In the genomic region with DNA sequence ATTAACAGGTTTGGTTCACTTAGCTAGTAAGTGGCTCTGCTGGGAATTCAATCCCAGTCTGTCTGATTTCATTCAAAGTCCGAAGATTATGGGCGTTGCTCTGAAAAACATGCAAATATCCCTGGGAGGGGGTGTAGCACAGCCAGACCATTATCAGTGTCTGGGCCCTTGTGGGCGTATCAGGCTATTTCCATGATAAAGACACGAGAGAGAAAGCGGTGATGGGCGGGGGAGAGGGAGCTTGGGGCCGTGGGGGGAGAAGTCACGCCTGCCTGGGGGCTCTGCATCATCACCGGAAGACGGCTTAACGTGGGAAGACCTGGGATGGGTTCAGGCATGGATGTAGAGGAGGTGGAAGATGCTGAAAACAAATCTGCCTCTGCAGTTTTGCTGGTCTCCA, we compare ENCODE assay signal across 11 cellular contexts. TPM values are rescaled to one million over a fixed set of nuclear protein-coding genes. Genes with fewer than 3 reads are reported as not detected.
A peak's percentile ranks its signal among the peaks of the same experiment; 100 is the strongest.
DNase-seq lines count a peak whose midpoint lies in the region; ATAC-seq and TF ChIP-seq lines count a peak whose summit lies in the region.
"Had no signal": no experiment of that assay in that cellular context is flagged by ENCODE, and none has a peak within 500 bp of the region (broad histone marks: within the 10 kb centered on the region; RNA-seq: fewer than 3 reads in every experiment).

No MANE protein-coding gene starts in this region.

- H3K36me3 Mint-ChIP-seq in activated T-cell treated with anti-CD3 and anti-CD28 coated beads, Interleukin-2, amount 50 U/mL, for 72 hours (ENCODE audit: insufficient read depth in 2 of 2) = peaks cover 0 to 1% of the 10 kb centered on the region in 2 donors
- H3K36me3 Mint-ChIP-seq in activated T-helper 17 cell treated with anti-CD3 and anti-CD28 coated beads, Interleukin-2, amount 50 U/mL, for 72 hours (ENCODE audit: low read depth) = peaks cover 78% of the 10 kb centered on the region
- H3K36me3 Mint-ChIP-seq: mesothelial cell of epicardium had no signal

- H3K27me3 ChIP-seq in stomach (no peaks in the 10 kb centered on the region), tibial artery (no peaks in the 10 kb centered on the region)

- H3K9me3 ChIP-seq in stomach (no peaks in the 10 kb centered on the region), tibial artery (no peaks in the 10 kb centered on the region)
- H3K9me3 ChIP-seq: thoracic aorta had no signal

- TF ChIP-seq CTCF in stomach (IDR thresholded peaks at IDR 0.05) (no peak), tibial artery (IDR thresholded peaks at IDR 0.05) (no peak)

- H3K27ac Mint-ChIP-seq in activated T-cell treated with anti-CD3 and anti-CD28 coated beads, Interleukin-2, amount 50 U/mL, for 72 hours = peak overlapping the region; percentile 75
- H3K27ac Mint-ChIP-seq in activated T-helper 17 cell treated with anti-CD3 and anti-CD28 coated beads, Interleukin-2, amount 50 U/mL, for 72 hours = peak overlapping the region; percentile 76

- H3K4me1 ChIP-seq in stomach (peaks cover 78 to 99% (median 90%) of the 10 kb centered on the region in 4 donors), tibial artery (peaks cover 0 to 70% (median 49%) of the 10 kb centered on the region in 4 donors)

- no peaks in the 10 kb centered on the region for H3K9me3 Mint-ChIP-seq in activated T-cell treated with anti-CD3 and anti-CD28 coated beads, Interleukin-2, amount 50 U/mL, for 72 hours
- no peaks in the 10 kb centered on the region for H3K9me3 Mint-ChIP-seq in activated T-helper 17 cell treated with anti-CD3 and anti-CD28 coated beads, Interleukin-2, amount 50 U/mL, for 72 hours
- H3K9me3 Mint-ChIP-seq: mesothelial cell of epicardium had no signal

- no peak for ATAC-seq in activated T-cell treated with anti-CD3 and anti-CD28 coated beads, Interleukin-2, amount 50 U/mL, for 72 hours (replicated peaks in 1 of 2)
- no peak for ATAC-seq in activated T-helper 17 cell treated with anti-CD3 and anti-CD28 coated beads, Interleukin-2, amount 50 U/mL, for 72 hours (replicated peaks)
- no peak for ATAC-seq in HG02970 (IDR thresholded peaks at IDR 0.05; ENCODE audit: low FRiP score, unreplicated experiment)

- intact Hi-C loops in stomach (cut with DNase I; ENCODE audit: low total_unique reads) = no loop called here
- intact Hi-C loops in tibial artery (cut with DNase I; ENCODE audit: low total_unique reads) = no loop called here

- H3K4me3 ChIP-seq in stomach (no peak overlapping the region), tibial artery (no peak overlapping the region)
- H3K4me3 ChIP-seq: thoracic aorta had no signal

- peaks cover 50% of the 10 kb centered on the region for H3K4me1 Mint-ChIP-seq in activated T-cell treated with anti-CD3 and anti-CD28 coated beads, Interleukin-2, amount 50 U/mL, for 72 hours (ENCODE audit: low read depth)
- peaks cover 36% of the 10 kb centered on the region for H3K4me1 Mint-ChIP-seq in activated T-helper 17 cell treated with anti-CD3 and anti-CD28 coated beads, Interleukin-2, amount 50 U/mL, for 72 hours

- peaks cover 0 to 31% (median 26%) of the 10 kb centered on the region in 4 donors for H3K36me3 ChIP-seq in stomach
- peaks cover 0 to 35% (median 15%) of the 10 kb centered on the region in 3 donors for H3K36me3 ChIP-seq in tibial artery
- H3K36me3 ChIP-seq: thoracic aorta had no signal

- H3K27ac ChIP-seq in stomach (peak overlapping the region in 4 of 5 donors; percentile 82 to 97 (median 86)), tibial artery (no peak overlapping the region)
- H3K27ac ChIP-seq: thoracic aorta had no signal

- no peak for TF ChIP-seq POLR2A in stomach (IDR thresholded peaks at IDR 0.05)

- 28 to 54% (median 39%) methylated on average over 11 of the region's 11 CpGs for WGBS in stomach, 5 donors

- H3K27me3 Mint-ChIP-seq in activated T-cell treated with anti-CD3 and anti-CD28 coated beads, Interleukin-2, amount 50 U/mL, for 72 hours (ENCODE audit: low read depth) = no peaks in the 10 kb centered on the region
- no peaks in the 10 kb centered on the region for H3K27me3 Mint-ChIP-seq in activated T-helper 17 cell treated with anti-CD3 and anti-CD28 coated beads, Interleukin-2, amount 50 U/mL, for 72 hours

- peak overlapping the region; percentile 20 to 62 for H3K4me3 Mint-ChIP-seq in activated T-cell treated with anti-CD3 and anti-CD28 coated beads, Interleukin-2, amount 50 U/mL, for 72 hours
- H3K4me3 Mint-ChIP-seq in activated T-helper 17 cell treated with anti-CD3 and anti-CD28 coated beads, Interleukin-2, amount 50 U/mL, for 72 hours = peak overlapping the region; percentile 42
- H3K4me3 Mint-ChIP-seq: mesothelial cell of epicardium had no signal

- no peak for DNase-seq in activated T-cell treated with anti-CD3 and anti-CD28 coated beads, Interleukin-2, amount 50 U/mL, for 72 hours
- DNase-seq in activated T-cell treated with anti-CD3 and anti-CD28 coated beads, Interleukin-2, amount 50 U/mL, for 48 hours = no peak
- DNase-seq in iPS-NIHi11 (ENCODE audit: low spot score) (peak; percentile 58), stomach (no peak), tibial artery (no peak)
- DNase-seq in stimulated activated naive CD4-positive, alpha-beta T cell (lab: John Stamatoyannopoulos, UW) = no peak
- DNase-seq: NCI-H1694 treated with DMSO at 0.1 percent for 48 hours had no signal

- no peak for TF ChIP-seq EP300 in stomach (IDR thresholded peaks at IDR 0.05)

RNA-seq across cellular contexts. Expression of gene IL6R, which starts 25.8 kb away (rescaled TPM):
- total RNA-seq in activated T-cell treated with anti-CD3 and anti-CD28 coated beads, Interleukin-2, amount 50 U/mL, for 72 hours = 10 to 100 TPM in 1 of 2 donors, 1 to 10 TPM in 1; 5.7 to 12.6 TPM
- total RNA-seq in activated T-helper 17 cell treated with anti-CD3 and anti-CD28 coated beads, Interleukin-2, amount 50 U/mL, for 72 hours = 10 to 100 TPM; 38.2 to 41.2 TPM
- 10 to 100 TPM; 12.7 to 73.9 (median 37.4) TPM for total RNA-seq in stomach
- 1 to 10 TPM; 1.9 to 4.1 (median 4.0) TPM for polyA plus RNA-seq in stomach

Comparison
In these comparisons a context has a peak if more than half of its experiments do, and no peak if none do; other contexts are left out.
1. H3K27ac ChIP-seq: peak in stomach (4 of 5); none in tibial artery (0 of 2).